ENCODE assay signal across 8 cellular contexts in the genomic region with DNA sequence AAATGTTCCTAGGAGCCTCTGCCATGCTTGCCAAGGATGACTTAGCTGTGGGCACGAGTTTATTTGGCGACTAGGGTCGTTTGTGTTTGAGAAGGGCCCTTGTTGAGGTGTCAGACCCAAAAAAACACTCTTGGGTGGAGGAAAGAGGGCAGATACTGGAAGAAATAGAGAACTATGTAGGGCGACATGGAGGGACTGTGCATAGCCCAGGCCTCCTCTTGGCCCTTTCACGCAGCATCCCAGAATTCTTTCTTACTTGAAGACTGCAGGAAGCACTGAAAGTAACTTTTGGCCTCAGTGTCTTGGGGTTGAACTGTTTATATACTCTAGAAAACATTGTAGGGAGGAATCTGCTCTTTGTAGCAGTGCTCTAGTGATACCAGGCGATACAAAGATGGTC. TPM values are rescaled to one million over a fixed set of nuclear protein-coding genes. Genes with fewer than 3 reads are reported as not detected.
DNase-seq lines count a peak whose midpoint lies in the region; ATAC-seq and TF ChIP-seq lines count a peak whose summit lies in the region.

No MANE protein-coding gene starts in this region.

- H3K4me1 Mint-ChIP-seq in stimulated activated memory B cell treated with anti-CD40 and anti-IgM and Interleukin-4, amounts not matched to agents 10 μg/mL and 1 μg/mL and 100 μg/mL, for 72 hours, result peaks cover 51% of the 10 kb centered on the region

- H3K27me3 Mint-ChIP-seq in stimulated activated memory B cell treated with anti-CD40 and anti-IgM and Interleukin-4, amounts not matched to agents 10 μg/mL and 1 μg/mL and 100 μg/mL, for 72 hours, result no peaks in the 10 kb centered on the region

- H3K27ac Mint-ChIP-seq in stimulated activated memory B cell treated with anti-CD40 and anti-IgM and Interleukin-4, amounts not matched to agents 10 μg/mL and 1 μg/mL and 100 μg/mL, for 72 hours, result peak overlapping the region; percentile 79

- TF ChIP-seq CTCF in cardiac muscle cell (IDR thresholded peaks at IDR 0.05; ENCODE audit: low read depth, low read length) (no peak), VCaP (conservative IDR thresholded peaks at IDR 0.05) (no peak)

- DNase-seq in cardiac muscle cell (ENCODE audit: low read depth in 1 of 2, low spot score in 1 of 2) (peak; percentile 14 to 16), left cardiac atrium (no peak), hepatic stellate cell (ENCODE audit: low spot score) (peak; percentile 36), GDM1 (lab: John Stamatoyannopoulos, UW) (no peak), OCI-M2 (lab: John Stamatoyannopoulos, UW; ENCODE audit: unreplicated experiment) (no peak)

- ATAC-seq in left cardiac atrium (no peak), GM19452 (IDR thresholded peaks at IDR 0.05; ENCODE audit: unreplicated experiment) (no peak)
- no peak for ATAC-seq in stimulated activated memory B cell treated with anti-CD40 and anti-IgM and Interleukin-4, amounts not matched to agents 10 μg/mL and 1 μg/mL and 100 μg/mL, for 72 hours

- intact Hi-C loops in left cardiac atrium (cut with DNase I), result no loop called here

- H3K9me3 Mint-ChIP-seq in stimulated activated memory B cell treated with anti-CD40 and anti-IgM and Interleukin-4, amounts not matched to agents 10 μg/mL and 1 μg/mL and 100 μg/mL, for 72 hours, result no peaks in the 10 kb centered on the region

- no peaks in the 10 kb centered on the region for H3K27me3 ChIP-seq in cardiac muscle cell

- no peaks in the 10 kb centered on the region for H3K9me3 ChIP-seq in cardiac muscle cell (ENCODE audit: low read depth)

- no peaks in the 10 kb centered on the region for H3K36me3 Mint-ChIP-seq in stimulated activated memory B cell treated with anti-CD40 and anti-IgM and Interleukin-4, amounts not matched to agents 10 μg/mL and 1 μg/mL and 100 μg/mL, for 72 hours

- H3K27ac ChIP-seq in cardiac muscle cell (peak overlapping the region; percentile 89), VCaP (peak overlapping the region; percentile 83)

- peak overlapping the region; percentile 94 for H3K4me3 Mint-ChIP-seq in stimulated activated memory B cell treated with anti-CD40 and anti-IgM and Interleukin-4, amounts not matched to agents 10 μg/mL and 1 μg/mL and 100 μg/mL, for 72 hours

- peaks cover 3% of the 10 kb centered on the region for H3K4me1 ChIP-seq in cardiac muscle cell (ENCODE audit: low read depth)

- peak overlapping the region; percentile 81 for H3K4me3 ChIP-seq in cardiac muscle cell

- no peaks in the 10 kb centered on the region for H3K36me3 ChIP-seq in cardiac muscle cell

RNA-seq across cellular contexts. Expression of a gene that starts 0.9 kb away (rescaled TPM):
- total RNA-seq in cardiac muscle cell, result 31.2 and 39.7 TPM in 2 replicates
- 89.1 and 119 TPM in 2 replicates for polyA plus RNA-seq in cardiac muscle cell
- 10 to 100 TPM; 18.2 to 23.5 TPM for total RNA-seq in left cardiac atrium

RNA-seq across cellular contexts. Expression of a gene that starts 15.5 kb away (rescaled TPM):
- total RNA-seq in cardiac muscle cell (27.7 and 40.0 TPM in 2 replicates), left cardiac atrium (10 to 100 TPM; 23.2 to 34.8 TPM)
- 45.4 and 49.5 TPM in 2 replicates for polyA plus RNA-seq in cardiac muscle cell

Comparison
In these comparisons a context has a peak if more than half of its experiments do, and no peak if none do; other contexts are left out.
1. DNase-seq: peak in cardiac muscle cell (2 of 2) and hepatic stellate cell (single experiment); none in left cardiac atrium (single experiment), GDM1 (single experiment) and OCI-M2 (single experiment).